10 cellular contexts compared by ENCODE assay signal in the genomic region with DNA sequence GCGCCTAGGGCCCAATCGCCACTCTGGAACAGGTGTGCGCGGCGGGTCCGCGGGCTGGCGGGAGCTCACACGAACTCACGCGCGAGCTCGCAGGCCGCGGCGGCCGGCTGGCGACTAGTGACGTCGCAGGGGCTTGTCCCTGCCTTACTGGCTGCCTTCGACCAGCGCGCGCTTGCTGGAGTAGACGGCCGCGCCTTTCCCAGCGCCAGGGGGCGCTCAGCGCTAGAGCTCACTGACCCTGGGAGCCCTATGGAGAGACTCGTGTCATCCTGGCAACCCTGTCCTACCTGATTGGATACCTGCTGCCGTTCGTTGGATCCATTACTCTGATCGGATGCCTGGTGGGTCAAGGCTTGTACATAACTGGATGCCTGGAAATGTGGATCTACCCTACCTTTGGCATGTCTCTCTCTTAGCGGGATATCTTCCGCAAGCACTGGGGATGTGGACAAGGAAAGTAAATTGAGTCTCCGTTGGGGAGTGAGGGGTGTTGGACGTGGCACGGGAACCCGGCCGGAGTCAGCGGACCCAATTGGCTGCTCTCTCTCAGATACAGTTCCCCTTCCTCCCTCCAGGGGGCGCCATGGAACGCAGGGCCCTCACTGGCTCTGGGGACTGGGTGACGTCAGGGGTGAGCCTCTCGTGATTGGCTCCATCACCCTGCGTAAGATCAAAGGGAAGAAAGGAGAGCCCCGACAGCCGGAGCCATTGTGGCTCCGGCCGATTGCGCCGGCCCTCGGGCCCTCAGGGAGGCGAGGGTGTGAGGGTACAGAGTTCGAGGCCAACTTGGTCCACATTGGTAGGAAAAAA. TPM values are rescaled to one million over a fixed set of nuclear protein-coding genes. Genes with fewer than 3 reads are reported as not detected.
DNase-seq lines count a peak whose midpoint lies in the region; ATAC-seq and TF ChIP-seq lines count a peak whose summit lies in the region.
"Not testable (repeated sequence)": the region's sequence is repeated elsewhere in the genome, so short reads cannot be mapped to it uniquely, and the experiment has no call there.
"Had no signal": no experiment of that assay in that cellular context is flagged by ENCODE, and none has a peak within 500 bp of the region (broad histone marks: within the 10 kb centered on the region; RNA-seq: fewer than 3 reads in every experiment).

No MANE protein-coding gene starts in this region.

- in situ Hi-C loops in astrocyte of the spinal cord (cut with HindIII; ENCODE audit: low sequenced_read_pairs): not testable (repeated sequence)

- H3K9me2 ChIP-seq in GM23338 (ENCODE audit: insufficient read depth): not testable (repeated sequence)

- H3K4me3 Mint-ChIP-seq in GM23338; activated CD8-positive, alpha-beta memory T cell treated with anti-CD3 and anti-CD28 coated beads, Interleukin-2, amount 10 ng/mL, durations not matched to agents 7 days and 5 days; natural killer cell: not testable (repeated sequence)

- peak; percentile 45; the same call in 1 of the 2 replicates for TF ChIP-seq CTCF in A673 (conservative IDR thresholded peaks at IDR 0.05; ENCODE audit: low read depth, low read length)
- peak; percentile 33 to 43 for TF ChIP-seq CTCF in GM23338 (conservative IDR thresholded peaks at IDR 0.05; ENCODE audit: low read depth in 2 of 2)
- TF ChIP-seq CTCF in astrocyte of the spinal cord (IDR thresholded peaks at IDR 0.05; ENCODE audit: low read depth, low read length): peak; percentile 1
- TF ChIP-seq CTCF in natural killer cell (IDR thresholded peaks at IDR 0.05); upper lobe of right lung (IDR thresholded peaks at IDR 0.05): not testable (repeated sequence)

- peaks cover 89% of the 10 kb centered on the region for H3K9me3 Mint-ChIP-seq in GM23338
- not testable (repeated sequence) for H3K9me3 Mint-ChIP-seq in activated CD8-positive, alpha-beta memory T cell treated with anti-CD3 and anti-CD28 coated beads, Interleukin-2, amount 10 ng/mL, durations not matched to agents 7 days and 5 days (ENCODE audit: low read depth); natural killer cell

- H3K4me1 Mint-ChIP-seq in GM23338; activated CD8-positive, alpha-beta memory T cell treated with anti-CD3 and anti-CD28 coated beads, Interleukin-2, amount 10 ng/mL, durations not matched to agents 7 days and 5 days: not testable (repeated sequence)
- peaks cover 10 to 20% of the 10 kb centered on the region in 2 donors for H3K4me1 Mint-ChIP-seq in natural killer cell

- H3K9me3 ChIP-seq in A673 (ENCODE audit: low read depth, low read length, poor library complexity, severe bottlenecking); upper lobe of right lung: not testable (repeated sequence)

- not testable (repeated sequence) for H3K79me2 ChIP-seq in GM23338 (replicated peaks; ENCODE audit: insufficient read depth)

- not testable (repeated sequence) for H3K27ac ChIP-seq in A673 (ENCODE audit: low read depth, low read length, poor library complexity, severe bottlenecking); GM23338 (ENCODE audit: low read depth); upper lobe of right lung

- CTCF ChIA-PET in A673 (lab: Charles Lee): interaction anchor here (0.6 kb wide), 2 partner anchors 102 to 413 kb away, joined by 3 read pairs; no protein-coding TSS in a partner anchor
- CTCF ChIA-PET in activated CD8-positive, alpha-beta memory T cell treated with anti-CD3 and anti-CD28 coated beads, Interleukin-2, amount 10 ng/mL, durations not matched to agents 7 days and 5 days (lab: Charles Lee): not testable (repeated sequence)

- not testable (repeated sequence) for H3K4me2 ChIP-seq in GM23338

- intact Hi-C loops in A673 (cut with micrococcal nuclease; ENCODE audit: unreplicated experiment); natural killer cell (cut with micrococcal nuclease); upper lobe of right lung (cut with DNase I): not testable (repeated sequence)

- not testable (repeated sequence) for H3F3A ChIP-seq in GM23338 (replicated peaks; ENCODE audit: low read depth)

- not testable (repeated sequence) for ATAC-seq in GM23338
- ATAC-seq in SK-N-SH treated with all-trans-retinoic acid at 6 μM for 48 hours: peak; percentile 60
- peak; percentile 26 for ATAC-seq in activated CD8-positive, alpha-beta memory T cell treated with anti-CD3 and anti-CD28 coated beads, Interleukin-2, amount 10 ng/mL, durations not matched to agents 7 days and 5 days
- ATAC-seq in natural killer cell: peak in 2 of 3 donors; percentile 20 to 52
- peak; percentile 70 for ATAC-seq in upper lobe of right lung

- H3K27me3 Mint-ChIP-seq in GM23338 (ENCODE audit: insufficient read depth, low read depth, poor library complexity) (peaks cover 12% of the 10 kb centered on the region), natural killer cell (ENCODE audit: low read depth in 2 of 2) (peaks cover 33 to 34% of the 10 kb centered on the region in 2 donors)
- H3K27me3 Mint-ChIP-seq in activated CD8-positive, alpha-beta memory T cell treated with anti-CD3 and anti-CD28 coated beads, Interleukin-2, amount 10 ng/mL, durations not matched to agents 7 days and 5 days: peaks cover 23% of the 10 kb centered on the region

- not testable (repeated sequence) for BruUV-seq in A673 (replicated peaks; lab: Mats Ljungman, UMichigan)

- H3K36me3 ChIP-seq in A673 (ENCODE audit: insufficient read depth, low read length, poor library complexity, severe bottlenecking); GM23338 (ENCODE audit: insufficient read depth); upper lobe of right lung: not testable (repeated sequence)

- not testable (repeated sequence) for H4K20me1 ChIP-seq in GM23338 (replicated peaks; ENCODE audit: insufficient read depth)

- POLR2A ChIA-PET in A673 (lab: Charles Lee; ENCODE audit: low non-redundant PET): not testable (repeated sequence)

- not testable (repeated sequence) for DNase-seq in A673 (ENCODE audit: low spot score); activated CD8-positive, alpha-beta memory T cell treated with anti-CD3 and anti-CD28 coated beads, Interleukin-2, amount 10 ng/mL, durations not matched to agents 7 days and 5 days; astrocyte of the spinal cord (ENCODE audit: low read depth, low spot score); natural killer cell; upper lobe of right lung
- DNase-seq in GM23338 (ENCODE audit: low spot score) (peak; percentile 31), NCI-H2227 (lab: John Stamatoyannopoulos, UW; ENCODE audit: unreplicated experiment) (peak; percentile 27)

- not testable (repeated sequence) for H3K27me3 ChIP-seq in A673 (replicated peaks; ENCODE audit: insufficient read depth, low read depth, low read length, poor library complexity)
- peaks cover 36% of the 10 kb centered on the region for H3K27me3 ChIP-seq in GM23338 (ENCODE audit: insufficient read depth)
- peaks cover 17% of the 10 kb centered on the region for H3K27me3 ChIP-seq in upper lobe of right lung

- H3K4me1 ChIP-seq in A673 (ENCODE audit: insufficient read depth, low read length, poor library complexity, severe bottlenecking); GM23338 (ENCODE audit: insufficient read depth); upper lobe of right lung: not testable (repeated sequence)

- H3K36me3 Mint-ChIP-seq in GM23338 (ENCODE audit: low read depth): peaks cover 39% of the 10 kb centered on the region
- H3K36me3 Mint-ChIP-seq in activated CD8-positive, alpha-beta memory T cell treated with anti-CD3 and anti-CD28 coated beads, Interleukin-2, amount 10 ng/mL, durations not matched to agents 7 days and 5 days; natural killer cell: not testable (repeated sequence)

- not testable (repeated sequence) for H3K27ac Mint-ChIP-seq in GM23338; activated CD8-positive, alpha-beta memory T cell treated with anti-CD3 and anti-CD28 coated beads, Interleukin-2, amount 10 ng/mL, durations not matched to agents 7 days and 5 days; natural killer cell

- not testable (repeated sequence) for H2AFZ ChIP-seq in GM23338

- H3K4me3 ChIP-seq in A673 (ENCODE audit: low read depth, low read length, poor library complexity, severe bottlenecking); GM23338; astrocyte of the spinal cord (ENCODE audit: low read depth, low read length); upper lobe of right lung: not testable (repeated sequence)

RNA-seq across cellular contexts. Expression of gene SYT3, which starts 35.2 kb away (rescaled TPM):
- total RNA-seq in A673 (2021) (1.8 and 2.0 TPM in 2 replicates), natural killer cell (not detected), upper lobe of right lung (2.5 TPM)
- total RNA-seq in GM23338 (2014; rRNA removed; shearing (Covaris generic)): 16.4 and 25.5 TPM in 2 replicates
- polyA plus RNA-seq in GM23338 (2016; fragmentation: Nextera tagmentation; extraction: Ambion mirVana): 9.5 and 10.0 TPM in 2 replicates
- total RNA-seq in activated CD8-positive, alpha-beta memory T cell treated with anti-CD3 and anti-CD28 coated beads, Interleukin-2, amount 10 ng/mL, durations not matched to agents 7 days and 5 days: not detected
- total RNA-seq: MCF 10A, RPMI7951 had no signal

RNA-seq across cellular contexts. Expression of gene LRRC4B, which starts 36.2 kb away (rescaled TPM):
- total RNA-seq in A673 (2021): 23.1 and 24.9 TPM in 2 replicates
- 12.8 and 13.2 TPM in 2 replicates for total RNA-seq in GM23338 (2014; rRNA removed; shearing (Covaris generic))
- 2.0 and 2.2 TPM in 2 replicates for polyA plus RNA-seq in GM23338 (2016; fragmentation: Nextera tagmentation; extraction: Ambion mirVana)
- not detected for total RNA-seq in activated CD8-positive, alpha-beta memory T cell treated with anti-CD3 and anti-CD28 coated beads, Interleukin-2, amount 10 ng/mL, durations not matched to agents 7 days and 5 days
- not detected for total RNA-seq in natural killer cell
- 4.6 TPM for total RNA-seq in upper lobe of right lung
- total RNA-seq: MCF 10A, RPMI7951 had no signal

RNA-seq across cellular contexts. Expression of gene C19orf81, which starts 44.8 kb away (rescaled TPM):
- total RNA-seq in A673 (2021) (6.2 and 10.5 TPM in 2 replicates), natural killer cell (not detected), upper lobe of right lung (3.9 TPM)
- 1.8 and 23.2 TPM in 2 replicates for total RNA-seq in GM23338 (2014; rRNA removed; shearing (Covaris generic))
- polyA plus RNA-seq in GM23338 (2016; fragmentation: Nextera tagmentation; extraction: Ambion mirVana): 54.3 and 67.9 TPM in 2 replicates
- under 1 TPM in 1 of 2 experiments, not detected in 1; 0.70 TPM for total RNA-seq in activated CD8-positive, alpha-beta memory T cell treated with anti-CD3 and anti-CD28 coated beads, Interleukin-2, amount 10 ng/mL, durations not matched to agents 7 days and 5 days
- total RNA-seq: MCF 10A, RPMI7951 had no signal
